In the genomic region with DNA sequence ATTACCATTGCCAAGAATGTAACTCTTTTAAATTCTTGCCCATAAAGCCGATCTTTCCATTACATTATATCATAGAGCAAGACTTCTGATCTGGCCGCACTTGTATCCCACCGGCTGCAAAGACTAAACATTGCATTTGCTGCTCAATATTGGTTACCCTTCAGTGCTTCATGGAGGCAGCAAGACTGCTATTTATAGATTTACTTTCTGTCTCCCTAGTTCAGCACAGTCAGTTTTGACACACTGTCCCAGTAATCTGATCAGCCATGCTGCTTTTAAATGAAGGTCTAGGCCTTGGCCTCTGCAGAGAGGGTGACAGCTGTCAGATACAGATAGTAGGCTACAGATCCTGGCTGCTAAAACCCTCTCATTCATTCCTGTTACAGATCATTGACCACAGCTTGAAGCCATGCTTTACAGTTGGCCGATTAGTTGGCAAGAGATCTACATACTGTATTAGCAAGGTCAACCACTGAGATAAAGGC, we compare ENCODE assay signal across 14 cellular contexts.
DNase-seq lines count a peak whose midpoint lies in the region; ATAC-seq, FAIRE-seq and TF ChIP-seq lines count a peak whose summit lies in the region.
"Had no signal": no experiment of that assay in that cellular context is flagged by ENCODE, and none has a peak within 500 bp of the region (broad histone marks: within the 10 kb centered on the region; RNA-seq: fewer than 3 reads in every experiment).

No MANE protein-coding gene starts in this region.

- no peaks in the 10 kb centered on the region for H3K9me2 ChIP-seq in OCI-LY7 (ENCODE audit: insufficient read depth, low read length)

- intact Hi-C loops in pancreas (cut with DNase I): no loop called here
- intact Hi-C loops in OCI-LY7 (cut with micrococcal nuclease; ENCODE audit: unreplicated experiment): loop anchor here (5.0 kb wide), 1 partner anchor 337 kb away; no protein-coding TSS in a partner anchor
- intact Hi-C loops in sigmoid colon (cut with DNase I): no loop called here
- intact Hi-C loops in aorta (cut with DNase I): no loop called here

- WGBS in pancreas, 2 donors: 40 to 50% methylated on average over 4 of the region's 4 CpGs
- WGBS in sigmoid colon, 2 donors: 84 to 94% methylated on average over 4 of the region's 4 CpGs
- WGBS in aorta, 2 donors: 85 to 90% methylated on average over 4 of the region's 4 CpGs

- no peak overlapping the region for H3K27ac ChIP-seq in pancreas
- no peak overlapping the region for H3K27ac ChIP-seq in OCI-LY7 (ENCODE audit: low read depth, low read length, poor library complexity, severe bottlenecking)
- no peak overlapping the region for H3K27ac ChIP-seq in sigmoid colon
- H3K27ac ChIP-seq in aorta (ENCODE audit: low read depth in 1 of 2, low read length in 2 of 2): no peak overlapping the region
- H3K27ac ChIP-seq: colonic mucosa had no signal

- CTCF ChIA-PET in OCI-LY7 (lab: Charles Lee; ENCODE audit: unreplicated experiment): no interaction called here

- ATAC-seq in GM18505 (IDR thresholded peaks at IDR 0.05; ENCODE audit: unreplicated experiment) (peak; percentile 63), pancreas (peak in 3 of 4 donors; percentile 24 to 65 (median 50)), GM21717 (IDR thresholded peaks at IDR 0.05; ENCODE audit: unreplicated experiment) (no peak), aorta (ENCODE audit: low FRiP score) (no peak)
- ATAC-seq: Panc1 had no signal

- POLR2A ChIA-PET in OCI-LY7 (lab: Charles Lee): interaction anchor here (0.7 to 1.3 kb wide), 2 partner anchors 9 to 526 kb away, joined by 3 to 4 read pairs; no protein-coding TSS in a partner anchor

- no peak for FAIRE-seq in pancreas (lab: Jason Lieb, UNC)

- peak; percentile 96 for DNase-seq in NCI-H2107 treated with DMSO at 0.1 percent for 48 hours (lab: John Stamatoyannopoulos, UW; ENCODE audit: unreplicated experiment)
- DNase-seq in astrocyte of the hippocampus (ENCODE audit: low read depth, low spot score): peak; percentile 57
- no peak for DNase-seq in pancreas
- DNase-seq in OCI-LY7 (ENCODE audit: low spot score): no peak
- no peak for DNase-seq in sigmoid colon
- no peak for DNase-seq in aorta
- DNase-seq: Calu3; foreskin melanocyte; mesenchymal stem cell; stimulated activated CD4-positive, alpha-beta T cell treated with anti-CD3 and anti-CD28 coated beads, Interleukin-12 subunit alpha, Interleukin-12 subunit beta, amount 100 ng/mL, for 4 hours had no signal

- H3K79me2 ChIP-seq in OCI-LY7 (ENCODE audit: insufficient read depth, low read depth, low read length): no peaks in the 10 kb centered on the region

- H3K4me2 ChIP-seq in OCI-LY7 (ENCODE audit: low read length): no peak overlapping the region

- H3K27me3 ChIP-seq in pancreas (no peaks in the 10 kb centered on the region), sigmoid colon (no peaks in the 10 kb centered on the region), aorta (ENCODE audit: control insufficient read depth in 1 of 2, insufficient read depth in 2 of 2, low read length in 1 of 2) (no peaks in the 10 kb centered on the region)
- H3K27me3 ChIP-seq: colonic mucosa had no signal

- H3K36me3 ChIP-seq in pancreas: no peaks in the 10 kb centered on the region
- H3K36me3 ChIP-seq in OCI-LY7 (ENCODE audit: insufficient read depth, low read length): no peaks in the 10 kb centered on the region
- H3K36me3 ChIP-seq in sigmoid colon: no peaks in the 10 kb centered on the region
- H3K36me3 ChIP-seq in aorta (ENCODE audit: control insufficient read depth in 1 of 2, insufficient read depth in 2 of 2, low read length in 1 of 2): no peaks in the 10 kb centered on the region
- H3K36me3 ChIP-seq: colonic mucosa had no signal

- TF ChIP-seq EP300 in sigmoid colon (IDR thresholded peaks at IDR 0.05): no peak

- no peak for TF ChIP-seq POLR2A in GM18505 (IDR thresholded peaks at IDR 0.05; ENCODE audit: borderline replicate concordance, extremely low read depth, insufficient read depth, insufficient read length)
- no peak for TF ChIP-seq POLR2A in sigmoid colon (IDR thresholded peaks at IDR 0.05)

- H3K4me1 ChIP-seq in pancreas: peaks cover 0 to 20% (median 0%) of the 10 kb centered on the region in 3 donors
- no peaks in the 10 kb centered on the region for H3K4me1 ChIP-seq in OCI-LY7 (ENCODE audit: insufficient read depth, low read length, poor library complexity, severe bottlenecking)
- no peaks in the 10 kb centered on the region for H3K4me1 ChIP-seq in sigmoid colon
- no peaks in the 10 kb centered on the region for H3K4me1 ChIP-seq in aorta (ENCODE audit: control insufficient read depth in 1 of 2, insufficient read depth in 2 of 2, low read length in 2 of 2)
- H3K4me1 ChIP-seq: colonic mucosa had no signal

- H4K20me1 ChIP-seq in OCI-LY7 (ENCODE audit: insufficient read depth, low read length): no peaks in the 10 kb centered on the region

- TF ChIP-seq CTCF in pancreas (IDR thresholded peaks at IDR 0.05) (no peak), OCI-LY7 (conservative IDR thresholded peaks at IDR 0.05; ENCODE audit: low read length) (no peak), sigmoid colon (IDR thresholded peaks at IDR 0.05) (no peak)

- H2AFZ ChIP-seq in OCI-LY7 (ENCODE audit: low read length): no peak overlapping the region

- no peaks in the 10 kb centered on the region for H3K9me3 ChIP-seq in pancreas
- no peaks in the 10 kb centered on the region for H3K9me3 ChIP-seq in OCI-LY7 (ENCODE audit: low read length)
- no peaks in the 10 kb centered on the region for H3K9me3 ChIP-seq in sigmoid colon
- H3K9me3 ChIP-seq in aorta (ENCODE audit: control insufficient read depth, low read length): peaks cover 1% of the 10 kb centered on the region
- H3K9me3 ChIP-seq: colonic mucosa had no signal

- no TSS peak for BruUV-seq in OCI-LY7 (replicated peaks; lab: Mats Ljungman, UMichigan)

- H3K4me3 ChIP-seq in pancreas (no peak overlapping the region), OCI-LY7 (ENCODE audit: low read depth, low read length, poor library complexity, severe bottlenecking) (no peak overlapping the region), sigmoid colon (no peak overlapping the region), aorta (ENCODE audit: low read length in 2 of 2) (no peak overlapping the region)
- H3K4me3 ChIP-seq: colonic mucosa had no signal

Comparison
In these comparisons a context has a peak if more than half of its experiments do, and no peak if none do; other contexts are left out.
1. ATAC-seq: peak in GM18505 (single experiment) and pancreas (3 of 4); none in GM21717 (single experiment) and aorta (single experiment).
2. DNase-seq: peak in NCI-H2107 treated with DMSO at 0.1 percent for 48 hours (single experiment) and astrocyte of the hippocampus (single experiment); none in pancreas (0 of 6), OCI-LY7 (single experiment), sigmoid colon (single experiment) and aorta (0 of 2).